ENCODE assay signal across 1 cellular context in the genomic region with DNA sequence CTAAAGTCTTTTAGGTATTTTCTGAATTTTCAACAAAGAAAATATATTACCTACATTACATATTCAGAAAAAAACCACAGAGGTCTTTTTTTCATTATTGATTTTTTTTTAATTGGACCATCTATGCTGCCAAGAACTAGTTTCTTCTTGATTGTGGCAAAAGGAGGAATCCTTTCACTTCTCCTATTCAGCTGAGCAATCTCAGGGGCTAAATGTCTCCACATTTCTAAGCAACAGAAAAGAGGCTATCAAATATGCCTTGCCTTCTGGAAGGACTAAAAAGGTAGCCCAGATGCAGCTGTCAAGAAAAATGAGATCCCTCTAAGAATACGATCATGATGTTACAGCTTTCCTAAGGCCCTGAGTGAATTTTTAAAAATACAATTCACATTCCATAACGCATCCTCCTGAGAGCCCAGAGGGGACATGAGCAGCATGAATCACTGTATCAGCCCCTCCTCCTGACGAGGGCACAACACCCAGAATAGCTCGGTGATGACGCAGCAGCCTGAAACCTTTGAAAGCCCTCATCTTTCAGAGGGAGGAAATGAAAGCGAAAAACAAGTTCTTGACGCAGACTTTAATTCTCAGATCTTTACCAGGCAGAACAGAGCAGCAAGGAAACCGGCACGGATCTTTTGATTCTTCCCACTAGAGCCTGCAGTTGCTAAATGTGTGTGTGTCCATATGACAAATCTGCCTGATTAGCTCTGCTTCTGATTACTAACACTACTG.
TF ChIP-seq lines count a peak whose summit lies in the region.

No MANE protein-coding gene starts in this region.

TF ChIP-seq in K562, 482 proteins besides CTCF, POLR2A, EP300 and RAD21 (continued from another document and continues in another):
- TF ChIP-seq, protein P1, sequence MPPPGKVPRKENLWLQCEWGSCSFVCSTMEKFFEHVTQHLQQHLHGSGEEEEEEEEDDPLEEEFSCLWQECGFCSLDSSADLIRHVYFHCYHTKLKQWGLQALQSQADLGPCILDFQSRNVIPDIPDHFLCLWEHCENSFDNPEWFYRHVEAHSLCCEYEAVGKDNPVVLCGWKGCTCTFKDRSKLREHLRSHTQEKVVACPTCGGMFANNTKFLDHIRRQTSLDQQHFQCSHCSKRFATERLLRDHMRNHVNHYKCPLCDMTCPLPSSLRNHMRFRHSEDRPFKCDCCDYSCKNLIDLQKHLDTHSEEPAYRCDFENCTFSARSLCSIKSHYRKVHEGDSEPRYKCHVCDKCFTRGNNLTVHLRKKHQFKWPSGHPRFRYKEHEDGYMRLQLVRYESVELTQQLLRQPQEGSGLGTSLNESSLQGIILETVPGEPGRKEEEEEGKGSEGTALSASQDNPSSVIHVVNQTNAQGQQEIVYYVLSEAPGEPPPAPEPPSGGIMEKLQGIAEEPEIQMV (tag; conservative IDR thresholded peaks at IDR 0.05; ENCODE audit: low read depth) = no peak
- TF ChIP-seq KLF6 (CRISPR knock-in tag; IDR thresholded peaks at IDR 0.05; ENCODE audit: borderline replicate concordance) (no peak), TAF1 (IDR thresholded peaks at IDR 0.05; ENCODE audit: control insufficient read depth, extremely low read depth, insufficient read depth, low read length, severe bottlenecking) (no peak), PHF8 (IDR thresholded peaks at IDR 0.05; ENCODE audit: borderline replicate concordance, low read length) (peak; percentile 22; the same call in 1 of the 2 replicates), ZNF24 (IDR thresholded peaks at IDR 0.05) (no peak), RCOR1 (IDR thresholded peaks at IDR 0.05; ENCODE audit: borderline replicate concordance in 1 of 2, low read depth in 2 of 2, low read length in 2 of 2) (peak; percentile 32 to 88; a peak in 1 of 4 replicates), HNRNPUL1 (IDR thresholded peaks at IDR 0.05; ENCODE audit: low read length) (no peak), KAT8 (IDR thresholded peaks at IDR 0.05; ENCODE audit: low read depth) (no peak), CHD2 (IDR thresholded peaks at IDR 0.05; ENCODE audit: low read depth, low read length) (no peak), RHOXF2B (CRISPR knock-in tag; conservative IDR thresholded peaks at IDR 0.05) (no peak), SAP30 (IDR thresholded peaks at IDR 0.05; ENCODE audit: borderline replicate concordance, insufficient read depth, low read depth, low read length, poor library complexity, severe bottlenecking) (no peak), GABPA (tag; conservative IDR thresholded peaks at IDR 0.05; ENCODE audit: low read depth) (no peak), PCBP1 (IDR thresholded peaks at IDR 0.05; ENCODE audit: low read depth, low read length, poor library complexity, severe bottlenecking) (no peak), JUND (IDR thresholded peaks at IDR 0.05; ENCODE audit: borderline replicate concordance, low read depth, low read length) (peak; percentile 91), JUND (tag; IDR thresholded peaks at IDR 0.05; ENCODE audit: borderline replicate concordance, low read depth, low read length) (peak; percentile 85; the same call in 2 of the 3 replicates), MBD2 (IDR thresholded peaks at IDR 0.05; ENCODE audit: borderline replicate concordance, low read depth) (no peak), HDGF (IDR thresholded peaks at IDR 0.05) (no peak), NR2C2 (CRISPR knock-in tag; IDR thresholded peaks at IDR 0.05) (no peak), NR2C2 (tag; IDR thresholded peaks at IDR 0.05) (0 out of 2 replicates have a peak, but pooled peaks have one; percentile 26), CSDE1 (IDR thresholded peaks at IDR 0.05) (no peak), KDM1A (IDR thresholded peaks at IDR 0.05) (peak; percentile 8 to 34; a peak in 2 of 4 replicates), MCM7 (IDR thresholded peaks at IDR 0.05) (no peak), FIP1L1 (IDR thresholded peaks at IDR 0.05; ENCODE audit: low read depth, low read length, poor library complexity, severe bottlenecking) (no peak), NCOA2 (IDR thresholded peaks at IDR 0.05; ENCODE audit: partially characterized antibody in 2 of 2) (no peak), CHD4 (IDR thresholded peaks at IDR 0.05; ENCODE audit: insufficient read depth, insufficient replicate concordance, low read depth, low read length, poor library complexity, severe bottlenecking) (no peak), SRSF9 (IDR thresholded peaks at IDR 0.05; ENCODE audit: borderline replicate concordance, low read depth, low read length) (no peak), IRF1 (CRISPR knock-in tag; IDR thresholded peaks at IDR 0.05; ENCODE audit: borderline replicate concordance) (no peak), ZBTB1 (CRISPR knock-in tag; IDR thresholded peaks at IDR 0.05; ENCODE audit: borderline replicate concordance, low read depth) (no peak), ZNF639 (CRISPR knock-in tag; conservative IDR thresholded peaks at IDR 0.05 in 1 of 2, IDR thresholded peaks at IDR 0.05 in 1 of 2) (no peak), ZNF3 (CRISPR knock-in tag; IDR thresholded peaks at IDR 0.05) (no peak), MIER1 (IDR thresholded peaks at IDR 0.05; ENCODE audit: low read depth) (no peak), EGR1 (conservative IDR thresholded peaks at IDR 0.05) (no peak), RBM15 (IDR thresholded peaks at IDR 0.05; ENCODE audit: insufficient read depth, low read length) (no peak), HDAC2 (IDR thresholded peaks at IDR 0.05) (peak; percentile 61; the same call in 1 of the 2 replicates), MAFG (tag; conservative IDR thresholded peaks at IDR 0.05) (peak; percentile 67; the same call in 1 of the 2 replicates), EZH2 (IDR thresholded peaks at IDR 0.05; ENCODE audit: borderline replicate concordance, low read depth, low read length) (no peak), CBX3 (IDR thresholded peaks at IDR 0.05; ENCODE audit: borderline replicate concordance in 1 of 2, low read length in 2 of 2) (no peak), SMARCE1 (IDR thresholded peaks at IDR 0.05) (peak; percentile 38; the same call in 1 of the 2 replicates), MEIS2 (IDR thresholded peaks at IDR 0.05; ENCODE audit: partially characterized antibody) (peak; percentile 50), CBFB (CRISPR knock-in tag; IDR thresholded peaks at IDR 0.05) (no peak), BACH1 (tag; IDR thresholded peaks at IDR 0.05) (no peak), PHTF2 (CRISPR knock-in tag; IDR thresholded peaks at IDR 0.05) (no peak), ZNF41 (CRISPR knock-in tag; conservative IDR thresholded peaks at IDR 0.05) (no peak), TCF7 (IDR thresholded peaks at IDR 0.05; ENCODE audit: borderline replicate concordance) (no peak), DDX20 (tag; IDR thresholded peaks at IDR 0.05; ENCODE audit: low read depth) (no peak), ELF1 (tag; IDR thresholded peaks at IDR 0.05) (no peak), ZNF76 (CRISPR knock-in tag; IDR thresholded peaks at IDR 0.05; ENCODE audit: borderline replicate concordance) (no peak), BCL6 (CRISPR knock-in tag; IDR thresholded peaks at IDR 0.05) (no peak), ATF1 (CRISPR knock-in tag; IDR thresholded peaks at IDR 0.05) (no peak), ATF1 (tag; IDR thresholded peaks at IDR 0.05) (peak; percentile 82), DACH1 (IDR thresholded peaks at IDR 0.05; ENCODE audit: partially characterized antibody) (no peak), MEF2D (tag; conservative IDR thresholded peaks at IDR 0.05; ENCODE audit: low read depth) (peak; percentile 90), ZNF280A (IDR thresholded peaks at IDR 0.05; ENCODE audit: low read depth, partially characterized antibody) (no peak), BMI1 (IDR thresholded peaks at IDR 0.05; ENCODE audit: low read length) (no peak), NFIC (IDR thresholded peaks at IDR 0.05) (no peak), FOSL1 (tag; conservative IDR thresholded peaks at IDR 0.05) (peak; percentile 86), ZNF133 (CRISPR knock-in tag; IDR thresholded peaks at IDR 0.05) (no peak), YY1 (IDR thresholded peaks at IDR 0.05; ENCODE audit: borderline replicate concordance in 1 of 3, control insufficient read depth in 1 of 3, extremely low read depth in 1 of 3, insufficient read depth in 3 of 3, insufficient read length in 1 of 3, insufficient replicate concordance in 2 of 3, low read depth in 1 of 3, low read length in 2 of 3) (no peak), FOXJ2 (tag; IDR thresholded peaks at IDR 0.05) (no peak), NRF1 (conservative IDR thresholded peaks at IDR 0.05 in 1 of 2, IDR thresholded peaks at IDR 0.05 in 1 of 2) (peak; percentile 58 to 64), MYC (IDR thresholded peaks at IDR 0.05; ENCODE audit: low read depth, low read length) (no peak), MYC (CRISPR knock-in tag; IDR thresholded peaks at IDR 0.05; ENCODE audit: borderline replicate concordance, low read depth) (no peak), MAFF (IDR thresholded peaks at IDR 0.05; ENCODE audit: low read length) (peak; percentile 59; the same call in 1 of the 2 replicates), DPF2 (IDR thresholded peaks at IDR 0.05) (peak; percentile 68), CEBPG (CRISPR knock-in tag; IDR thresholded peaks at IDR 0.05) (peak; percentile 79), CEBPG (tag; conservative IDR thresholded peaks at IDR 0.05 in 1 of 2, IDR thresholded peaks at IDR 0.05 in 1 of 2) (no peak; a peak in 1 of 4 replicates), ZNF586 (CRISPR knock-in tag; conservative IDR thresholded peaks at IDR 0.05) (no peak), KDM2B (CRISPR knock-in tag; IDR thresholded peaks at IDR 0.05) (no peak), NFE2 (IDR thresholded peaks at IDR 0.05; ENCODE audit: low read depth) (peak; percentile 90), BHLHE40 (IDR thresholded peaks at IDR 0.05; ENCODE audit: low read length) (no peak)
- TF ChIP-seq, protein P2, sequence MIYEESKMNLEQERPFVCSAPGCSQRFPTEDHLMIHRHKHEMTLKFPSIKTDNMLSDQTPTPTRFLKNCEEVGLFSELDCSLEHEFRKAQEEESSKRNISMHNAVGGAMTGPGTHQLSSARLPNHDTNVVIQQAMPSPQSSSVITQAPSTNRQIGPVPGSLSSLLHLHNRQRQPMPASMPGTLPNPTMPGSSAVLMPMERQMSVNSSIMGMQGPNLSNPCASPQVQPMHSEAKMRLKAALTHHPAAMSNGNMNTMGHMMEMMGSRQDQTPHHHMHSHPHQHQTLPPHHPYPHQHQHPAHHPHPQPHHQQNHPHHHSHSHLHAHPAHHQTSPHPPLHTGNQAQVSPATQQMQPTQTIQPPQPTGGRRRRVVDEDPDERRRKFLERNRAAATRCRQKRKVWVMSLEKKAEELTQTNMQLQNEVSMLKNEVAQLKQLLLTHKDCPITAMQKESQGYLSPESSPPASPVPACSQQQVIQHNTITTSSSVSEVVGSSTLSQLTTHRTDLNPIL (CRISPR knock-in tag; IDR thresholded peaks at IDR 0.05) = no peak
- TF ChIP-seq, protein P3, sequence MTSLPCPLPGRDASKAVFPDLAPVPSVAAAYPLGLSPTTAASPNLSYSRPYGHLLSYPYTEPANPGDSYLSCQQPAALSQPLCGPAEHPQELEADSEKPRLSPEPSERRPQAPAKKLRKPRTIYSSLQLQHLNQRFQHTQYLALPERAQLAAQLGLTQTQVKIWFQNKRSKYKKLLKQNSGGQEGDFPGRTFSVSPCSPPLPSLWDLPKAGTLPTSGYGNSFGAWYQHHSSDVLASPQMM (CRISPR knock-in tag; IDR thresholded peaks at IDR 0.05) = no peak
- TF ChIP-seq, protein P4, sequence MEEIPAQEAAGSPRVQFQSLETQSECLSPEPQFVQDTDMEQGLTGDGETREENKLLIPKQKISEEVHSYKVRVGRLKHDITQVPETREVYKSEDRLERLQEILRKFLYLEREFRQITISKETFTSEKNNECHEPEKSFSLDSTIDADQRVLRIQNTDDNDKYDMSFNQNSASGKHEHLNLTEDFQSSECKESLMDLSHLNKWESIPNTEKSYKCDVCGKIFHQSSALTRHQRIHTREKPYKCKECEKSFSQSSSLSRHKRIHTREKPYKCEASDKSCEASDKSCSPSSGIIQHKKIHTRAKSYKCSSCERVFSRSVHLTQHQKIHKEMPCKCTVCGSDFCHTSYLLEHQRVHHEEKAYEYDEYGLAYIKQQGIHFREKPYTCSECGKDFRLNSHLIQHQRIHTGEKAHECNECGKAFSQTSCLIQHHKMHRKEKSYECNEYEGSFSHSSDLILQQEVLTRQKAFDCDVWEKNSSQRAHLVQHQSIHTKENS (CRISPR knock-in tag; IDR thresholded peaks at IDR 0.05) = no peak
- TF ChIP-seq, protein P5, sequence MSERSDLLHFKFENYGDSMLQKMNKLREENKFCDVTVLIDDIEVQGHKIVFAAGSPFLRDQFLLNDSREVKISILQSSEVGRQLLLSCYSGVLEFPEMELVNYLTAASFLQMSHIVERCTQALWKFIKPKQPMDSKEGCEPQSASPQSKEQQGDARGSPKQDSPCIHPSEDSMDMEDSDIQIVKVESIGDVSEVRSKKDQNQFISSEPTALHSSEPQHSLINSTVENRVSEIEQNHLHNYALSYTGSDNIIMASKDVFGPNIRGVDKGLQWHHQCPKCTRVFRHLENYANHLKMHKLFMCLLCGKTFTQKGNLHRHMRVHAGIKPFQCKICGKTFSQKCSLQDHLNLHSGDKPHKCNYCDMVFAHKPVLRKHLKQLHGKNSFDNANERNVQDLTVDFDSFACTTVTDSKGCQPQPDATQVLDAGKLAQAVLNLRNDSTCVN (CRISPR knock-in tag; IDR thresholded peaks at IDR 0.05) = no peak
